1 cellular context compared by ENCODE assay signal in the genomic region with DNA sequence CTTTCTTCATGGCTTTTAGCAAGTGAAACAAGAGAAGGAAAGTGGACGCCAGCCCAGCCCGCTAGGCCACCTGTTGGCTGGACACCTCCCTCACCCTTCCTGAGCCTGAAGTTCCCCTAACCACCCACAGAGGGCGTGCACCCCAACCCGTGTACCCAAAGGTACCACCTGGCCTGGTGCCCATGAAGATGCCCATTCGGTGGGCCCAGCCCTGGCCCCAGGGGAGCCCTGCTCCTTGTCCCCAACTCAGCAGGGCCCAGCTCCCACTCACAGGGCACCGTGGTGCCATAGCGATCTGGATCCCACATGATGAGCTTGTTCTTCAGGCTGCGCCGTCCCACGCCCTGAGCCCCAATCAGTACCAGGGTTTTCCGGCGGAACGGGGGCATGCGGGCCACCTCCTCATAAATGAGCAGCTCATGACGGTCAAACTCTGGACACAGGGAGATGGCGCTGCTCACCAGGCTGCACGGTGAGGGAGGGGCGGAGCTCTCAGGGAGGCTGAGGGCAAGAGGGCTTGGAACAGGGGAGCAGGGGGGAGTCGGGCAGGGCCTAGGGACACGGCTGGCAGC.
TF ChIP-seq lines count a peak whose summit lies in the region.

No MANE protein-coding gene starts in this region.

TF ChIP-seq in endothelial cell of umbilical vein, 7 proteins besides CTCF, POLR2A, EP300 and RAD21 (continued from another document):
- TF ChIP-seq, protein P1, sequence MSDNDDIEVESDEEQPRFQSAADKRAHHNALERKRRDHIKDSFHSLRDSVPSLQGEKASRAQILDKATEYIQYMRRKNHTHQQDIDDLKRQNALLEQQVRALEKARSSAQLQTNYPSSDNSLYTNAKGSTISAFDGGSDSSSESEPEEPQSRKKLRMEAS (IDR thresholded peaks at IDR 0.05; ENCODE audit: insufficient read depth, insufficient read length) = no peak
- no peak for TF ChIP-seq FOS (IDR thresholded peaks at IDR 0.05; ENCODE audit: borderline replicate concordance, insufficient read depth, low read length)
